Comparison of ENCODE assay signal across 15 cellular contexts in the genomic region with DNA sequence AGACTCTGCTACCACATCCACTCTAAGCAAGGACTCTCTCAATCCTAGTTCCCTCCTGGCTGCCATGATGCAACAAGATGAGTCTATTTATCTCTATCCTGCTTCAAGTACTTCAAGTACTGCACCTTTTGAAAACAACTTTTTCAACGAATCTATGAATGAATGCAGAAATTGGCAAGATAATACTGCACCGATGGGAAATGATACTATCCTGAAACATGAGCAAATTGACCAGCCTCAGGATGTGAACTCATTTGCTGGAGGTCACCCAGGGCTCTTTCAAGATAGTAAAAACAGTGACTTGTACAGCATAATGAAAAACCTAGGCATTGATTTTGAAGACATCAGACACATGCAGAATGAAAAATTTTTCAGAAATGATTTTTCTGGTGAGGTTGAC.
"Had no signal": no experiment of that assay in that cellular context is flagged by ENCODE, and none has a peak within 500 bp of the region (broad histone marks: within the 10 kb centered on the region; RNA-seq: fewer than 3 reads in every experiment).

No MANE protein-coding gene starts in this region.

- DNase-seq: activated CD4-positive, alpha-beta memory T cell treated with anti-CD3 and anti-CD28 coated beads, Interleukin-2, amount 10 ng/mL, durations not matched to agents 7 days and 5 days; activated CD4-positive, CD25-positive, alpha-beta regulatory T cell treated with anti-CD3 and anti-CD28 coated beads, Interleukin-2, amount 50 U/mL, for 72 hours; activated naive CD8-positive, alpha-beta T cell treated with anti-CD3 and anti-CD28 coated beads, Interleukin-2, amount 10 ng/mL, durations not matched to agents 7 days and 5 days; aorta; esophagus squamous epithelium; foreskin melanocyte; lower lobe of right lung; midbrain; naive B cell; sigmoid colon; stimulated activated CD4-positive, alpha-beta T cell treated with anti-CD3 and anti-CD28 coated beads, Interleukin-2, amount 100 ng/mL, for 24 hours; stimulated activated naive B cell treated with anti-CD40 and anti-IgM and Interleukin-4, amounts not matched to agents 10 μg/mL and 1 μg/mL and 100 μg/mL, for 72 hours; upper lobe of left lung had no signal

- H3K9me3 Mint-ChIP-seq: stimulated activated naive B cell treated with anti-CD40 and anti-IgM and Interleukin-4, amounts not matched to agents 10 μg/mL and 1 μg/mL and 100 μg/mL, for 72 hours had no signal

- H3K4me3 ChIP-seq: esophagus squamous epithelium, lower lobe of right lung, sigmoid colon, upper lobe of left lung had no signal

- H3K9me3 ChIP-seq: esophagus squamous epithelium, lower lobe of right lung, neutrophil, sigmoid colon, upper lobe of left lung had no signal

- H3K4me3 Mint-ChIP-seq: activated CD4-positive, alpha-beta memory T cell treated with anti-CD3 and anti-CD28 coated beads, Interleukin-2, amount 10 ng/mL, durations not matched to agents 7 days and 5 days; activated naive CD8-positive, alpha-beta T cell treated with anti-CD3 and anti-CD28 coated beads, Interleukin-2, amount 10 ng/mL, durations not matched to agents 7 days and 5 days; naive B cell; stimulated activated naive B cell treated with anti-CD40 and anti-IgM and Interleukin-4, amounts not matched to agents 10 μg/mL and 1 μg/mL and 100 μg/mL, for 72 hours had no signal

- H3K27me3 ChIP-seq: esophagus squamous epithelium, neutrophil, sigmoid colon, upper lobe of left lung had no signal

- H3K27me3 Mint-ChIP-seq: activated CD4-positive, alpha-beta memory T cell treated with anti-CD3 and anti-CD28 coated beads, Interleukin-2, amount 10 ng/mL, durations not matched to agents 7 days and 5 days; activated naive CD8-positive, alpha-beta T cell treated with anti-CD3 and anti-CD28 coated beads, Interleukin-2, amount 10 ng/mL, durations not matched to agents 7 days and 5 days; naive B cell; progenitor cell of endocrine pancreas; stimulated activated naive B cell treated with anti-CD40 and anti-IgM and Interleukin-4, amounts not matched to agents 10 μg/mL and 1 μg/mL and 100 μg/mL, for 72 hours had no signal

- H3K4me1 Mint-ChIP-seq: naive B cell had no signal

- ATAC-seq: stimulated activated naive B cell treated with anti-CD40 and anti-IgM and Interleukin-4, amounts not matched to agents 10 μg/mL and 1 μg/mL and 100 μg/mL, for 72 hours had no signal

- H3K27ac ChIP-seq: lower lobe of right lung, neutrophil, sigmoid colon had no signal

- H3K36me3 ChIP-seq: neutrophil had no signal

- H3K27ac Mint-ChIP-seq: activated CD4-positive, alpha-beta memory T cell treated with anti-CD3 and anti-CD28 coated beads, Interleukin-2, amount 10 ng/mL, durations not matched to agents 7 days and 5 days; activated naive CD8-positive, alpha-beta T cell treated with anti-CD3 and anti-CD28 coated beads, Interleukin-2, amount 10 ng/mL, durations not matched to agents 7 days and 5 days; naive B cell; progenitor cell of endocrine pancreas; stimulated activated naive B cell treated with anti-CD40 and anti-IgM and Interleukin-4, amounts not matched to agents 10 μg/mL and 1 μg/mL and 100 μg/mL, for 72 hours had no signal
